In the genomic region with DNA sequence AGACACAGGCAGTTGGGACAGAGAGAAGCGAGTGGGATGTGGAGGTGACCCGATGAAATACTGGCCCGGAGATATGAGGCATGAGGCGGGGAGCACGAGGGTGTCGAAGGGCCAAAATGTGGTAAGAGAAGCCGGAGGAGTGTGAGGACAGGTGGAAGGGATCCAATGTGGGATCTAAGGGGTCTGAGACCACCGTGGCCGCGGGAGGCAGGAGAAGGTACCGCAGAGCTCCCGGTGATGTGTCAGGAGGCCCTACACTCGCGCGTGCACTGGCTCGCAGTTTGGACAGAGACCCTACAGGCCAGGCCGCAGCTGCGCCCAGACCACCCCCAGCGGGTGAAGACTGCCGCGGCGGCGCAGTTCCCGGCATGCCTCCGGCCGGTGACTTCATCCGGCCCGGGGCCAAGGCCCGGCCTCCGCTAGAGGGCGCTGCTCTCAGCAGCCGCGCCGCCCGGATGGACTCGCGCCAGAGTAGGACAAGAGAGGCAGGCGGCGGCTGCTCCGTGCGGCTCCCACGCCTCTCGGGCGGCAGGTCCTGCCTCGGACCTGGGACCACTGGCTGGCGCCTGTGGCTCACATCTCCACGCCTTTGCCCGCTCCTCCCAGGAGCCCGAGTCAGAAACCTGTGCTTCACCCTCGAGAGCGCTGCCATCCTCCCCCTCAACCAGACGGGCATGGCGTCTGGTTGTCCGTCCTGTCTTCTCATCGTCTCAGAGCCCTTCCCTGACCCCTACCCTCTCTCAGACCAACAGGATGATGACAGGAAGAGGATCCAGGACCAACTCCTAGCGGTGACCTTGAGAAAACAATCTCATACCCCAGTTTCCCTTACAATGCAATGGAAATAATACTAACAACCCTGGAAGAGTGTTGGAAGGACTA, we compare ENCODE assay signal across 1 cellular context.
TF ChIP-seq lines count a peak whose summit lies in the region.

No MANE protein-coding gene starts in this region.

TF ChIP-seq in HepG2, 621 proteins besides CTCF, POLR2A, EP300 and RAD21 (continued from another document and continues in another):
- TF ChIP-seq ZNF276 (CRISPR knock-in tag; IDR thresholded peaks at IDR 0.05; ENCODE audit: low read depth) (no peak), ZSCAN21 (CRISPR knock-in tag; IDR thresholded peaks at IDR 0.05; ENCODE audit: borderline replicate concordance) (peak; percentile 82), KDM4B (CRISPR knock-in tag; IDR thresholded peaks at IDR 0.05) (peak; percentile 88; the same call in 1 of the 2 replicates), TCF7L2 (IDR thresholded peaks at IDR 0.05; ENCODE audit: low read depth, low read length) (no peak), RFX3 (CRISPR knock-in tag; IDR thresholded peaks at IDR 0.05) (no peak), DNMT3B (CRISPR knock-in tag; conservative IDR thresholded peaks at IDR 0.05) (peak; percentile 57; the same call in 1 of the 2 replicates), MTA1 (CRISPR knock-in tag; IDR thresholded peaks at IDR 0.05; ENCODE audit: borderline replicate concordance) (peak; percentile 64; the same call in 1 of the 2 replicates), ZKSCAN5 (CRISPR knock-in tag; IDR thresholded peaks at IDR 0.05) (0 out of 2 replicates have a peak, but pooled peaks have one; percentile 53), STAG1 (CRISPR knock-in tag; IDR thresholded peaks at IDR 0.05) (peak; percentile 82), RBFOX2 (IDR thresholded peaks at IDR 0.05; ENCODE audit: low read depth, low read length) (peak; percentile 95), TBX2 (CRISPR knock-in tag; IDR thresholded peaks at IDR 0.05; ENCODE audit: borderline replicate concordance) (peak; percentile 94), ZNF562 (CRISPR knock-in tag; IDR thresholded peaks at IDR 0.05; ENCODE audit: borderline replicate concordance) (no peak), HNRNPUL1 (IDR thresholded peaks at IDR 0.05; ENCODE audit: low read depth, low read length) (no peak), ZNF709 (CRISPR knock-in tag; IDR thresholded peaks at IDR 0.05) (peak; percentile 79; the same call in 1 of the 2 replicates), MIER3 (CRISPR knock-in tag; IDR thresholded peaks at IDR 0.05; ENCODE audit: borderline replicate concordance) (peak; percentile 41; the same call in 1 of the 2 replicates), RFX5 (IDR thresholded peaks at IDR 0.05; ENCODE audit: low read depth, low read length) (no peak), MAZ (IDR thresholded peaks at IDR 0.05; ENCODE audit: borderline replicate concordance, low read depth, low read length) (no peak), MAZ (CRISPR knock-in tag; IDR thresholded peaks at IDR 0.05; ENCODE audit: low read depth) (peak; percentile 93), MXI1 (IDR thresholded peaks at IDR 0.05; ENCODE audit: borderline replicate concordance, low read depth, low read length) (no peak; the same call in 2 of the 3 replicates), ZNF354B (CRISPR knock-in tag; IDR thresholded peaks at IDR 0.05) (no peak), CBFB (CRISPR knock-in tag; IDR thresholded peaks at IDR 0.05) (peak; percentile 65; the same call in 1 of the 2 replicates), HNF1B (CRISPR knock-in tag; IDR thresholded peaks at IDR 0.05) (peak; percentile 92), TOPORS (CRISPR knock-in tag; IDR thresholded peaks at IDR 0.05) (peak; percentile 88; the same call in 1 of the 2 replicates), SP4 (CRISPR knock-in tag; IDR thresholded peaks at IDR 0.05) (peak; percentile 69; the same call in 1 of the 2 replicates), FIP1L1 (IDR thresholded peaks at IDR 0.05; ENCODE audit: borderline replicate concordance, insufficient read depth, low read depth, low read length) (no peak), ZNF326 (CRISPR knock-in tag; IDR thresholded peaks at IDR 0.05; ENCODE audit: borderline replicate concordance) (no peak), NCOA5 (CRISPR knock-in tag; IDR thresholded peaks at IDR 0.05) (no peak), CEBPB (IDR thresholded peaks at IDR 0.05; ENCODE audit: borderline replicate concordance, low read depth, low read length) (no peak), KLF6 (CRISPR knock-in tag; IDR thresholded peaks at IDR 0.05) (peak; percentile 65; the same call in 1 of the 2 replicates), BORCS8-MEF2B (CRISPR knock-in tag; IDR thresholded peaks at IDR 0.05) (no peak; the same call in 1 of the 2 replicates), ZNF510 (CRISPR knock-in tag; IDR thresholded peaks at IDR 0.05; ENCODE audit: low read depth) (no peak; the same call in 1 of the 2 replicates), IRX3 (CRISPR knock-in tag; IDR thresholded peaks at IDR 0.05; ENCODE audit: borderline replicate concordance, low read depth) (peak; percentile 76; the same call in 1 of the 2 replicates), KAT7 (CRISPR knock-in tag; IDR thresholded peaks at IDR 0.05; ENCODE audit: borderline replicate concordance) (peak; percentile 98; the same call in 1 of the 2 replicates), DRAP1 (CRISPR knock-in tag; IDR thresholded peaks at IDR 0.05) (peak; percentile 70; the same call in 1 of the 2 replicates), SP1 (IDR thresholded peaks at IDR 0.05) (no peak), SP1 (CRISPR knock-in tag; IDR thresholded peaks at IDR 0.05) (peak; percentile 52; the same call in 1 of the 2 replicates), REL (CRISPR knock-in tag; conservative IDR thresholded peaks at IDR 0.05) (no peak), NAIF1 (CRISPR knock-in tag; IDR thresholded peaks at IDR 0.05; ENCODE audit: borderline replicate concordance) (no peak; the same call in 1 of the 2 replicates), JUN (CRISPR knock-in tag; IDR thresholded peaks at IDR 0.05) (peak; percentile 96), HOXD1 (CRISPR knock-in tag; IDR thresholded peaks at IDR 0.05) (peak; percentile 61), U2AF2 (IDR thresholded peaks at IDR 0.05; ENCODE audit: low read depth, low read length) (no peak), ZFAT (CRISPR knock-in tag; conservative IDR thresholded peaks at IDR 0.05) (no peak), ZNF383 (CRISPR knock-in tag; IDR thresholded peaks at IDR 0.05; ENCODE audit: borderline replicate concordance) (no peak), NFRKB (IDR thresholded peaks at IDR 0.05) (no peak), RXRA (CRISPR knock-in tag; IDR thresholded peaks at IDR 0.05) (peak; percentile 87), POLR2AphosphoS2 (IDR thresholded peaks at IDR 0.05; ENCODE audit: low read depth, low read length) (no peak), ZNF850 (CRISPR knock-in tag; conservative IDR thresholded peaks at IDR 0.05) (no peak)
- TF ChIP-seq, protein P1, sequence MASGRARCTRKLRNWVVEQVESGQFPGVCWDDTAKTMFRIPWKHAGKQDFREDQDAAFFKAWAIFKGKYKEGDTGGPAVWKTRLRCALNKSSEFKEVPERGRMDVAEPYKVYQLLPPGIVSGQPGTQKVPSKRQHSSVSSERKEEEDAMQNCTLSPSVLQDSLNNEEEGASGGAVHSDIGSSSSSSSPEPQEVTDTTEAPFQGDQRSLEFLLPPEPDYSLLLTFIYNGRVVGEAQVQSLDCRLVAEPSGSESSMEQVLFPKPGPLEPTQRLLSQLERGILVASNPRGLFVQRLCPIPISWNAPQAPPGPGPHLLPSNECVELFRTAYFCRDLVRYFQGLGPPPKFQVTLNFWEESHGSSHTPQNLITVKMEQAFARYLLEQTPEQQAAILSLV (CRISPR knock-in tag; IDR thresholded peaks at IDR 0.05; ENCODE audit: borderline replicate concordance): peak; percentile 74; the same call in 1 of the 2 replicates
- TF ChIP-seq, protein P2, sequence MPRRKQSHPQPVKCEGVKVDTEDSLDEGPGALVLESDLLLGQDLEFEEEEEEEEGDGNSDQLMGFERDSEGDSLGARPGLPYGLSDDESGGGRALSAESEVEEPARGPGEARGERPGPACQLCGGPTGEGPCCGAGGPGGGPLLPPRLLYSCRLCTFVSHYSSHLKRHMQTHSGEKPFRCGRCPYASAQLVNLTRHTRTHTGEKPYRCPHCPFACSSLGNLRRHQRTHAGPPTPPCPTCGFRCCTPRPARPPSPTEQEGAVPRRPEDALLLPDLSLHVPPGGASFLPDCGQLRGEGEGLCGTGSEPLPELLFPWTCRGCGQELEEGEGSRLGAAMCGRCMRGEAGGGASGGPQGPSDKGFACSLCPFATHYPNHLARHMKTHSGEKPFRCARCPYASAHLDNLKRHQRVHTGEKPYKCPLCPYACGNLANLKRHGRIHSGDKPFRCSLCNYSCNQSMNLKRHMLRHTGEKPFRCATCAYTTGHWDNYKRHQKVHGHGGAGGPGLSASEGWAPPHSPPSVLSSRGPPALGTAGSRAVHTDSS (CRISPR knock-in tag; conservative IDR thresholded peaks at IDR 0.05): no peak
- TF ChIP-seq, protein P3, sequence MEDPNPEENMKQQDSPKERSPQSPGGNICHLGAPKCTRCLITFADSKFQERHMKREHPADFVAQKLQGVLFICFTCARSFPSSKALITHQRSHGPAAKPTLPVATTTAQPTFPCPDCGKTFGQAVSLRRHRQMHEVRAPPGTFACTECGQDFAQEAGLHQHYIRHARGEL (CRISPR knock-in tag; IDR thresholded peaks at IDR 0.05): no peak
- TF ChIP-seq, protein P4, sequence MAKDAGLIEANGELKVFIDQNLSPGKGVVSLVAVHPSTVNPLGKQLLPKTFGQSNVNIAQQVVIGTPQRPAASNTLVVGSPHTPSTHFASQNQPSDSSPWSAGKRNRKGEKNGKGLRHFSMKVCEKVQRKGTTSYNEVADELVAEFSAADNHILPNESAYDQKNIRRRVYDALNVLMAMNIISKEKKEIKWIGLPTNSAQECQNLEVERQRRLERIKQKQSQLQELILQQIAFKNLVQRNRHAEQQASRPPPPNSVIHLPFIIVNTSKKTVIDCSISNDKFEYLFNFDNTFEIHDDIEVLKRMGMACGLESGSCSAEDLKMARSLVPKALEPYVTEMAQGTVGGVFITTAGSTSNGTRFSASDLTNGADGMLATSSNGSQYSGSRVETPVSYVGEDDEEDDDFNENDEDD (CRISPR knock-in tag; IDR thresholded peaks at IDR 0.05; ENCODE audit: borderline replicate concordance): peak; percentile 62; the same call in 1 of the 2 replicates
- TF ChIP-seq, protein P5, sequence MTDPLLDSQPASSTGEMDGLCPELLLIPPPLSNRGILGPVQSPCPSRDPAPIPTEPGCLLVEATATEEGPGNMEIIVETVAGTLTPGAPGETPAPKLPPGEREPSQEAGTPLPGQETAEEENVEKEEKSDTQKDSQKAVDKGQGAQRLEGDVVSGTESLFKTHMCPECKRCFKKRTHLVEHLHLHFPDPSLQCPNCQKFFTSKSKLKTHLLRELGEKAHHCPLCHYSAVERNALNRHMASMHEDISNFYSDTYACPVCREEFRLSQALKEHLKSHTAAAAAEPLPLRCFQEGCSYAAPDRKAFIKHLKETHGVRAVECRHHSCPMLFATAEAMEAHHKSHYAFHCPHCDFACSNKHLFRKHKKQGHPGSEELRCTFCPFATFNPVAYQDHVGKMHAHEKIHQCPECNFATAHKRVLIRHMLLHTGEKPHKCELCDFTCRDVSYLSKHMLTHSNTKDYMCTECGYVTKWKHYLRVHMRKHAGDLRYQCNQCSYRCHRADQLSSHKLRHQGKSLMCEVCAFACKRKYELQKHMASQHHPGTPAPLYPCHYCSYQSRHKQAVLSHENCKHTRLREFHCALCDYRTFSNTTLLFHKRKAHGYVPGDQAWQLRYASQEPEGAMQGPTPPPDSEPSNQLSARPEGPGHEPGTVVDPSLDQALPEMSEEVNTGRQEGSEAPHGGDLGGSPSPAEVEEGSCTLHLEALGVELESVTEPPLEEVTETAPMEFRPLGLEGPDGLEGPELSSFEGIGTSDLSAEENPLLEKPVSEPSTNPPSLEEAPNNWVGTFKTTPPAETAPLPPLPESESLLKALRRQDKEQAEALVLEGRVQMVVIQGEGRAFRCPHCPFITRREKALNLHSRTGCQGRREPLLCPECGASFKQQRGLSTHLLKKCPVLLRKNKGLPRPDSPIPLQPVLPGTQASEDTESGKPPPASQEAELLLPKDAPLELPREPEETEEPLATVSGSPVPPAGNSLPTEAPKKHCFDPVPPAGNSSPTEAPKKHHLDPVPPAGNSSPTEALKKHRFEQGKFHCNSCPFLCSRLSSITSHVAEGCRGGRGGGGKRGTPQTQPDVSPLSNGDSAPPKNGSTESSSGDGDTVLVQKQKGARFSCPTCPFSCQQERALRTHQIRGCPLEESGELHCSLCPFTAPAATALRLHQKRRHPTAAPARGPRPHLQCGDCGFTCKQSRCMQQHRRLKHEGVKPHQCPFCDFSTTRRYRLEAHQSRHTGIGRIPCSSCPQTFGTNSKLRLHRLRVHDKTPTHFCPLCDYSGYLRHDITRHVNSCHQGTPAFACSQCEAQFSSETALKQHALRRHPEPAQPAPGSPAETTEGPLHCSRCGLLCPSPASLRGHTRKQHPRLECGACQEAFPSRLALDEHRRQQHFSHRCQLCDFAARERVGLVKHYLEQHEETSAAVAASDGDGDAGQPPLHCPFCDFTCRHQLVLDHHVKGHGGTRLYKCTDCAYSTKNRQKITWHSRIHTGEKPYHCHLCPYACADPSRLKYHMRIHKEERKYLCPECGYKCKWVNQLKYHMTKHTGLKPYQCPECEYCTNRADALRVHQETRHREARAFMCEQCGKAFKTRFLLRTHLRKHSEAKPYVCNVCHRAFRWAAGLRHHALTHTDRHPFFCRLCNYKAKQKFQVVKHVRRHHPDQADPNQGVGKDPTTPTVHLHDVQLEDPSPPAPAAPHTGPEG (CRISPR knock-in tag; IDR thresholded peaks at IDR 0.05): peak; percentile 95
- TF ChIP-seq, protein P6, sequence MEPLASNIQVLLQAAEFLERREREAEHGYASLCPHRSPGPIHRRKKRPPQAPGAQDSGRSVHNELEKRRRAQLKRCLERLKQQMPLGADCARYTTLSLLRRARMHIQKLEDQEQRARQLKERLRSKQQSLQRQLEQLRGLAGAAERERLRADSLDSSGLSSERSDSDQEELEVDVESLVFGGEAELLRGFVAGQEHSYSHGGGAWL (CRISPR knock-in tag; IDR thresholded peaks at IDR 0.05): peak; percentile 91
